ENCODE assay signal across 11 cellular contexts in genomic region chr12:89073027-89073398, GRCh38.
DNase-seq lines count a peak whose midpoint lies in the region; ATAC-seq, FAIRE-seq and TF ChIP-seq lines count a peak whose summit lies in the region.
"Had no signal": no experiment of that assay in that cellular context is flagged by ENCODE, and none has a peak within 500 bp of the region (broad histone marks: within the 10 kb centered on the region; RNA-seq: fewer than 3 reads in every experiment).

No MANE protein-coding gene starts in this region.

- H3K27ac Mint-ChIP-seq in Calu3 (ENCODE audit: unreplicated experiment) = peak overlapping the region; percentile 77

- no peaks in the 10 kb centered on the region for H3K9me3 ChIP-seq in right lobe of liver
- no peaks in the 10 kb centered on the region for H3K9me3 ChIP-seq in HAP-1
- no peaks in the 10 kb centered on the region for H3K9me3 ChIP-seq in upper lobe of left lung
- no peaks in the 10 kb centered on the region for H3K9me3 ChIP-seq in ascending aorta
- H3K9me3 ChIP-seq: esophagus muscularis mucosa had no signal

- peaks cover 0 to 2% (median 0%) of the 10 kb centered on the region in 4 donors for H3K4me1 ChIP-seq in right lobe of liver
- H3K4me1 ChIP-seq in HAP-1 = peaks cover 13% of the 10 kb centered on the region
- no peaks in the 10 kb centered on the region for H3K4me1 ChIP-seq in upper lobe of left lung
- H3K4me1 ChIP-seq in ascending aorta = no peaks in the 10 kb centered on the region
- H3K4me1 ChIP-seq: esophagus muscularis mucosa had no signal

- no peaks in the 10 kb centered on the region for H3K27me3 Mint-ChIP-seq in Calu3 (ENCODE audit: unreplicated experiment)

- CTCF ChIA-PET in Calu3 (lab: Charles Lee) = interaction anchor here (0.6 to 1.4 kb wide), 6 partner anchors 10 to 1633 kb away, joined by 3 to 4 read pairs (median 3); partner anchors contain the start of gene DUSP6

- no TSS peak for BruUV-seq in Calu3 (replicated peaks; lab: Mats Ljungman, UMichigan)

- intact Hi-C loops in Calu3 (cut with micrococcal nuclease; ENCODE audit: unreplicated experiment) (loop anchor here (1.0 to 2.0 kb wide), 3 partner anchors 44 to 280 kb away; partner anchors contain the start of gene DUSP6), right lobe of liver (cut with DNase I) (no loop called here), ascending aorta (cut with DNase I) (no loop called here)

- ATAC-seq in right lobe of liver = peak in 3 of 4 donors; percentile 54 to 91 (median 63)
- no peak for ATAC-seq in upper lobe of left lung (ENCODE audit: low FRiP score in 2 of 2)
- no peak for ATAC-seq in HG03196 (IDR thresholded peaks at IDR 0.05; ENCODE audit: unreplicated experiment)

- H3K4me3 ChIP-seq in right lobe of liver = no peak overlapping the region
- H3K4me3 ChIP-seq in HAP-1 = no peak overlapping the region
- no peak overlapping the region for H3K4me3 ChIP-seq in upper lobe of left lung
- no peak overlapping the region for H3K4me3 ChIP-seq in ascending aorta
- H3K4me3 ChIP-seq: esophagus muscularis mucosa had no signal

- H3K27me3 ChIP-seq in right lobe of liver (no peaks in the 10 kb centered on the region), HAP-1 (ENCODE audit: low read depth) (no peaks in the 10 kb centered on the region), upper lobe of left lung (no peaks in the 10 kb centered on the region), ascending aorta (no peaks in the 10 kb centered on the region)
- H3K27me3 ChIP-seq: esophagus muscularis mucosa had no signal

- peak; percentile 20 for FAIRE-seq in HTR-8/SVneo (lab: Jason Lieb, UNC)

- H3K4me1 Mint-ChIP-seq in Calu3 (ENCODE audit: low read depth, unreplicated experiment) = peaks cover 45% of the 10 kb centered on the region

- peaks cover 6% of the 10 kb centered on the region for H3K36me3 Mint-ChIP-seq in Calu3 (ENCODE audit: insufficient read depth, unreplicated experiment)

- TF ChIP-seq POLR2A in right lobe of liver (IDR thresholded peaks at IDR 0.05) (no peak), upper lobe of left lung (IDR thresholded peaks at IDR 0.05) (no peak)

- H3K27ac ChIP-seq in right lobe of liver (peak overlapping the region in 1 of 3 donors; percentile 44), upper lobe of left lung (no peak overlapping the region), ascending aorta (no peak overlapping the region)
- H3K27ac ChIP-seq: esophagus muscularis mucosa had no signal

- DNase-seq in Calu3 (peak; percentile 75), HTR-8/SVneo (ENCODE audit: insufficient read length, low spot score) (no peak), amniotic stem cell (lab: John Stamatoyannopoulos, UW) (peak; percentile 77), right lobe of liver (peak in 1 of 3 donors; percentile 45), HAP-1 (ENCODE audit: low spot score in 2 of 2) (no peak), upper lobe of left lung (no peak), ascending aorta (ENCODE audit: low spot score in 2 of 2) (no peak)
- DNase-seq: activated naive CD4-positive, alpha-beta T cell treated with anti-CD3 and anti-CD28 coated beads, Interleukin-2, amount 50 U/mL, for 16 hours; NCI-H524 had no signal

- WGBS in right lobe of liver (ENCODE audit: insufficient coverage, low coverage, low lambda C conversion rate, missing lambda C conversion rate) = 6% methylated on average over 1 of the region's 1 CpG
- 56 to 85% methylated on average over 1 of the region's 1 CpG for WGBS in upper lobe of left lung, 2 donors

- in situ Hi-C loops in HAP-1 (cut with MboI; ENCODE audit: low sequenced_read_pairs) = no loop called here

- H3K36me3 ChIP-seq in right lobe of liver (no peaks in the 10 kb centered on the region), HAP-1 (replicated peaks) (no peaks in the 10 kb centered on the region), upper lobe of left lung (no peaks in the 10 kb centered on the region), ascending aorta (no peaks in the 10 kb centered on the region)
- H3K36me3 ChIP-seq: esophagus muscularis mucosa had no signal

- no peak for TF ChIP-seq CTCF in Calu3 (IDR thresholded peaks at IDR 0.05; ENCODE audit: unreplicated experiment)
- no peak for TF ChIP-seq CTCF in right lobe of liver (IDR thresholded peaks at IDR 0.05)
- no peak for TF ChIP-seq CTCF in upper lobe of left lung (IDR thresholded peaks at IDR 0.05)
- TF ChIP-seq CTCF in ascending aorta (IDR thresholded peaks at IDR 0.05) = no peak

- peak overlapping the region; percentile 23 for H3K4me3 Mint-ChIP-seq in Calu3 (ENCODE audit: low read depth, unreplicated experiment)

- TF ChIP-seq EP300 in upper lobe of left lung (IDR thresholded peaks at IDR 0.05) = no peak

- H3K9me3 Mint-ChIP-seq in Calu3 (ENCODE audit: low read depth, unreplicated experiment) = no peaks in the 10 kb centered on the region

Comparison
In these comparisons a context has a peak if more than half of its experiments do, and no peak if none do; other contexts are left out.
1. DNase-seq: peak in Calu3 (single experiment) and amniotic stem cell (single experiment); none in HTR-8/SVneo (single experiment), HAP-1 (0 of 2), upper lobe of left lung (0 of 2) and ascending aorta (0 of 2).
2. ATAC-seq: peak in right lobe of liver (3 of 4); none in upper lobe of left lung (0 of 2) and HG03196 (single experiment).